ENCODE assay signal across 8 cellular contexts in the genomic region with DNA sequence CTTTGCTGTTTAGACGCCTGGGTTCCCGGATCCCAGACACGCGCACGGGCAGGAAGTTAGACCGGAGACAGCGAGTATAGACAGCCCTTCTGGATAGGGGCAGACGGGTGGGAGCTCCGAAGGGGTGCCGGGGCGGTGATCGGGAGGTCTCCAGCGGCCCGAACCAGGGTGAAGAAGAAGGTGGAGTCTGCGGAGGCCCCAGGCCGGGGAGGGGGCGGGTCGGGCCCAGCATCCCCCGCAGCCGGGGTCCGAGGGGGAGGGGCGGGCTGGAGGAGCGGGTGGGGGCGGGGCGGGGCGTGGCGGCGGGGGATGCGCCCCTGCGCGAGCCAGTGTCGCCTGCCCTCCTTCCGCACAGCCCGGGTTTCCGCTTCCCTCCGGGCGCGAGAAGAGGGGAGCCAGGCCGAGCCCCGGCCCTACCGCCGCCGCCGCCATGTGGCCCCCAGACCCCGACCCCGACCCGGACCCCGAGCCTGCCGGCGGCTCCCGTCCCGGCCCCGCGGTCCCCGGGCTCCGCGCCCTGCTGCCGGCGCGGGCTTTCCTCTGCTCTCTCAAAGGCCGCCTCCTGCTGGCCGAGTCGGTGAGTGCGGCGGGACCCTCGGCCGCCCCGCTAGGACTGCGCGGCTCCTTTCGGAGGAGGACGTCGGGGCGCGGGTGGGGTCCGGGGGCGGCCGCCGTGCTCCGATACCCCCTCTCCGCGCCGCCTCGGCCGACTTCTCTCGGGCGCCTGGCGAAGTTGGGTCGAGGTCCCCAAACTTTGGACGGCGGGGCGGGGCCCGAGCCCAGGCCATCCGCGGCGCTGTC. TPM values are rescaled to one million over a fixed set of nuclear protein-coding genes. Genes with fewer than 3 reads are reported as not detected.
DNase-seq lines count a peak whose midpoint lies in the region; ATAC-seq, FAIRE-seq and TF ChIP-seq lines count a peak whose summit lies in the region.

TSS of gene CMTM3 (plus strand) at position 329 of the 801 bp plus-strand sequence. CDS start at position 431, 102 bp downstream.

- no peaks in the 10 kb centered on the region for H3K9me3 ChIP-seq in SJCRH30 (replicated peaks)
- H3K9me3 ChIP-seq in pancreas: no peaks in the 10 kb centered on the region

- no peaks in the 10 kb centered on the region for H3K9me3 Mint-ChIP-seq in type B pancreatic cell

- H3K27me3 ChIP-seq in SJCRH30 (no peaks in the 10 kb centered on the region), pancreas (no peaks in the 10 kb centered on the region)

- peaks cover 7% of the 10 kb centered on the region; the same call in 1 of the 2 replicates for H3K4me1 ChIP-seq in SJCRH30
- no peaks in the 10 kb centered on the region for H3K4me1 ChIP-seq in pancreas

- H3K4me3 Mint-ChIP-seq in type B pancreatic cell: peak within 1 kb of the TSS; percentile 96

- FAIRE-seq in pancreas (lab: Jason Lieb, UNC): no peak

- TF ChIP-seq CTCF in pancreas (IDR thresholded peaks at IDR 0.05): peak in 3 of 4 donors; percentile 57 to 59 (median 57)
- peak; percentile 97 for TF ChIP-seq CTCF in type B pancreatic cell (conservative IDR thresholded peaks at IDR 0.05)

- H3K27ac ChIP-seq in SJCRH30 (peak within 1 kb of the TSS; percentile 61), pancreas (peak within 1 kb of the TSS in 3 of 4 donors; percentile 42 to 66 (median 55))

- 2 to 3% methylated on average over 40 to 92 of the region's 96 CpGs for WGBS in pancreas, 2 donors

- H3K27me3 Mint-ChIP-seq in type B pancreatic cell: peaks cover 3% of the 10 kb centered on the region

- H3K4me1 Mint-ChIP-seq in type B pancreatic cell (ENCODE audit: unreplicated experiment): peaks cover 23% of the 10 kb centered on the region

- peak; percentile 61 for ATAC-seq in GM18868 (IDR thresholded peaks at IDR 0.05; ENCODE audit: unreplicated experiment)
- ATAC-seq in HG03460 (IDR thresholded peaks at IDR 0.05; ENCODE audit: unreplicated experiment): peak; percentile 45
- ATAC-seq in pancreas: peak; percentile 59 to 73 (median 66)

- intact Hi-C loops in pancreas (cut with DNase I): loop anchor here in 1 of 3 donors (5.0 kb wide), 1 partner anchor 202 kb away; no protein-coding TSS in a partner anchor

- 0 out of 2 replicates have a peak, but pooled peaks cover 9% of the 10 kb centered on the region for H3K36me3 ChIP-seq in SJCRH30
- H3K36me3 ChIP-seq in pancreas: no peaks in the 10 kb centered on the region

- DNase-seq in AG08395 (ENCODE audit: low spot score): peak; percentile 67
- DNase-seq in SJCRH30: peak; percentile 84 to 88
- DNase-seq in activated gamma-delta T cell treated with Interleukin-2 at 50 U/mL for 16 hours: peak; percentile 67
- DNase-seq in germinal center (ENCODE audit: low spot score): peak; percentile 71
- DNase-seq in pancreas: peak in 5 of 6 donors; percentile 39 to 84 (median 53)
- DNase-seq in type B pancreatic cell (ENCODE audit: extremely low spot score, unreplicated experiment): peak; percentile 91

- no peaks in the 10 kb centered on the region for H3K36me3 Mint-ChIP-seq in type B pancreatic cell

- H3K4me3 ChIP-seq in SJCRH30 (peak within 1 kb of the TSS; percentile 92), pancreas (peak within 1 kb of the TSS; percentile 38 to 70 (median 44))

- H3K27ac Mint-ChIP-seq in type B pancreatic cell: peak within 1 kb of the TSS; percentile 97

RNA-seq across cellular contexts. Expression of gene CMTM3, which starts in this region (rescaled TPM):
- total RNA-seq in SJCRH30 (2014; rRNA removed; shearing (Covaris generic)): 52.8 and 53.9 TPM in 2 replicates
- total RNA-seq in pancreas: 10 to 100 TPM in 1 of 6 donors, 1 to 10 TPM in 4, under 1 TPM in 1; 0.79 to 20.8 (median 2.6) TPM
- 1 to 10 TPM; 4.3 to 4.8 TPM for polyA plus RNA-seq in pancreas
- total RNA-seq in type B pancreatic cell (ENCODE audit: low replicate concordance): 28.0 and 45.2 TPM in 2 replicates

Comparison
In these comparisons a context has a peak if more than half of its experiments do, and no peak if none do; other contexts are left out.
1. Peak in every context shown above with its lines: DNase-seq, ATAC-seq, H3K4me3 ChIP-seq and H3K27ac ChIP-seq.